8 cellular contexts compared by ENCODE assay signal in genomic region chr9:121261107-121261460, GRCh38. TPM values are rescaled to one million over a fixed set of nuclear protein-coding genes. Genes with fewer than 3 reads are reported as not detected.
DNase-seq lines count a peak whose midpoint lies in the region; ATAC-seq lines count a peak whose summit lies in the region.

No MANE protein-coding gene starts in this region.

- peaks cover 25% of the 10 kb centered on the region for H3K4me1 ChIP-seq in SJSA1 (replicated peaks)

- no peak overlapping the region for H3K4me3 ChIP-seq in SJSA1

- ATAC-seq in HG03196 (IDR thresholded peaks at IDR 0.05; ENCODE audit: unreplicated experiment), result no peak
- no peak for ATAC-seq in GM18861 (IDR thresholded peaks at IDR 0.05; ENCODE audit: unreplicated experiment)

- DNase-seq in HCEC 1CT (peak; percentile 27), SJSA1 (ENCODE audit: low read depth in 1 of 2, low spot score in 2 of 2) (peak; percentile 64 to 73), globus pallidus (ENCODE audit: low spot score) (peak; percentile 97), retina (peak; percentile 72)
- no peak for DNase-seq in activated CD4-positive, alpha-beta T cell treated with anti-CD3 and anti-CD28 coated beads for 1 hour
- DNase-seq in stimulated activated naive CD4-positive, alpha-beta T cell (lab: John Stamatoyannopoulos, UW), result no peak

- H3K36me3 ChIP-seq in SJSA1, result no peaks in the 10 kb centered on the region

- H3K27ac ChIP-seq in SJSA1, result 0 out of 2 replicates have a peak overlapping the region, but pooled peaks have one; percentile 23

- no peaks in the 10 kb centered on the region for H3K9me3 ChIP-seq in SJSA1 (replicated peaks)

- H3K27me3 ChIP-seq in SJSA1 (replicated peaks), result no peaks in the 10 kb centered on the region

RNA-seq across cellular contexts. Expression of gene GSN, which starts 6.9 kb away (rescaled TPM):
- 284 and 331 TPM in 2 replicates for total RNA-seq in SJSA1 (2014; rRNA removed; shearing (Covaris generic))

RNA-seq across cellular contexts. Expression of gene RAB14, which starts 59.4 kb away (rescaled TPM):
- 18.3 and 30.4 TPM in 2 replicates for total RNA-seq in SJSA1 (2014; rRNA removed; shearing (Covaris generic))

Comparison
In these comparisons a context has a peak if more than half of its experiments do, and no peak if none do; other contexts are left out.
1. DNase-seq: peak in HCEC 1CT (single experiment), SJSA1 (2 of 2), globus pallidus (single experiment) and retina (single experiment); none in activated CD4-positive, alpha-beta T cell treated with anti-CD3 and anti-CD28 coated beads for 1 hour (single experiment) and stimulated activated naive CD4-positive, alpha-beta T cell (0 of 6).